Comparison of ENCODE assay signal across 18 cellular contexts in the genomic region with DNA sequence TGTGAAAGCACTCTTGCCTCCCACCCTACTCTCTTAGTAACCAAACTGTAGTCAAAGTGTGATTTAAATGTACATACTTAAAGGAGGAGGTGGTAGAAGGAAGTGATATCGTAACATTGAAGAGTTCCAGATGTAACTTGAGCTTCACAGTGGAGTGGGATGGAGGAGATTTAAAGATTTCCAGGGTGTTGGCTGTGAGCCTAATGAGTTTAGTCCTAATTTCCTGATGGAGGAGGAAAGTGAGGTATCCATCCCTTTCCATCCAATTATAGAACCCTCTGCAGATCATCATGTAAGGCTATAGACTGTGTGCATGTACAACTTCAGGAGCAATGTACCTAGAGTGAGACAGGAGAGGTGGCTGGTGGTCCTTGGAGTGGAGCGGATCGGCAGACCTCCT.
DNase-seq lines count a peak whose midpoint lies in the region; ATAC-seq and TF ChIP-seq lines count a peak whose summit lies in the region.
"Had no signal": no experiment of that assay in that cellular context is flagged by ENCODE, and none has a peak within 500 bp of the region (broad histone marks: within the 10 kb centered on the region; RNA-seq: fewer than 3 reads in every experiment).

No MANE protein-coding gene starts in this region.

- H3K27me3 ChIP-seq in left lung (no peaks in the 10 kb centered on the region), uterus (no peaks in the 10 kb centered on the region)
- H3K27me3 ChIP-seq: BLaER1 had no signal

- H3K4me3 ChIP-seq in left lung (no peak overlapping the region), uterus (no peak overlapping the region)
- H3K4me3 ChIP-seq: BLaER1, GM23338 had no signal

- DNase-seq in NCI-H524 (lab: John Stamatoyannopoulos, UW) (peak; percentile 6 to 72), NCI-H524 treated with DMSO at 0.1 percent for 48 hours (lab: John Stamatoyannopoulos, UW) (no peak), NCI-H82 treated with DMSO at 0.1 percent for 48 hours (lab: John Stamatoyannopoulos, UW; ENCODE audit: unreplicated experiment) (peak; percentile 36), left kidney (ENCODE audit: low read depth, low spot score) (peak; percentile 7), left lung (no peak), uterus (no peak)
- DNase-seq: CD4-positive, alpha-beta T cell; CD8-positive, alpha-beta memory T cell; DMS 273 treated with DMSO at 0.1 percent for 48 hours; DMS79 treated with DMSO at 0.1 percent for 48 hours; GF-D8; H9 had no signal

- no peaks in the 10 kb centered on the region for H3K9me3 ChIP-seq in left lung
- H3K9me3 ChIP-seq in uterus = no peaks in the 10 kb centered on the region
- H3K9me3 ChIP-seq: BLaER1 had no signal

- H3K36me3 ChIP-seq in left lung (no peaks in the 10 kb centered on the region), uterus (no peaks in the 10 kb centered on the region)
- H3K36me3 ChIP-seq: BLaER1 had no signal

- no peak for TF ChIP-seq CTCF in left lung (IDR thresholded peaks at IDR 0.05)
- TF ChIP-seq CTCF in uterus (IDR thresholded peaks at IDR 0.05) = no peak

- ATAC-seq in HG03280 (IDR thresholded peaks at IDR 0.05; ENCODE audit: unreplicated experiment) = no peak
- ATAC-seq in left lung = no peak
- ATAC-seq: GM23338, HCT116 had no signal

- no peaks in the 10 kb centered on the region for H3K4me1 ChIP-seq in left lung
- no peaks in the 10 kb centered on the region for H3K4me1 ChIP-seq in uterus
- H3K4me1 ChIP-seq: BLaER1 had no signal

- intact Hi-C loops in left lung (cut with DNase I) = no loop called here
- intact Hi-C loops in uterus (cut with DNase I; ENCODE audit: low total_unique reads) = no loop called here

- TF ChIP-seq POLR2A in uterus (IDR thresholded peaks at IDR 0.05) = no peak

- H3K27ac ChIP-seq in left lung (no peak overlapping the region), uterus (no peak overlapping the region)
- H3K27ac ChIP-seq: 22Rv1, BLaER1, C4-2B had no signal

Comparison
In these comparisons a context has a peak if more than half of its experiments do, and no peak if none do; other contexts are left out.
1. DNase-seq: peak in NCI-H524 (2 of 2), NCI-H82 treated with DMSO at 0.1 percent for 48 hours (single experiment) and left kidney (single experiment); none in NCI-H524 treated with DMSO at 0.1 percent for 48 hours (single experiment), left lung (0 of 2) and uterus (0 of 2).